In genomic region chr1:42940851-42941639, GRCh38 we compare ENCODE assay signal across 9 cellular contexts. TPM values are rescaled to one million over a fixed set of nuclear protein-coding genes. Genes with fewer than 3 reads are reported as not detected.
DNase-seq lines count a peak whose midpoint lies in the region; ATAC-seq, FAIRE-seq and TF ChIP-seq lines count a peak whose summit lies in the region.
"Had no signal": no experiment of that assay in that cellular context is flagged by ENCODE, and none has a peak within 500 bp of the region (broad histone marks: within the 10 kb centered on the region; RNA-seq: fewer than 3 reads in every experiment).

No MANE protein-coding gene starts in this region.

- no peaks in the 10 kb centered on the region for H3K9me3 ChIP-seq in T-helper 17 cell (ENCODE audit: control insufficient read depth, low read length, poor library complexity, severe bottlenecking)

- peaks cover 85% of the 10 kb centered on the region for H3K4me1 Mint-ChIP-seq in T-helper 17 cell

- H3K36me3 Mint-ChIP-seq in T-helper 17 cell (ENCODE audit: low read depth) = peaks cover 8% of the 10 kb centered on the region

- peak; percentile 34 for DNase-seq in DMS53 (lab: John Stamatoyannopoulos, UW)
- DNase-seq in DMS53 treated with DMSO at 0.1 percent for 48 hours (lab: John Stamatoyannopoulos, UW; ENCODE audit: unreplicated experiment) = no peak
- no peak for DNase-seq in T-helper 17 cell
- peak; percentile 92 for DNase-seq in fibroblast of mammary gland (ENCODE audit: low read depth)
- peak; percentile 99 for DNase-seq in renal cortical epithelial cell (ENCODE audit: low read depth)
- no peak for DNase-seq in left lobe of liver (ENCODE audit: low spot score)
- no peak for DNase-seq in GM12891 (ENCODE audit: insufficient read length, low spot score)

- no peaks in the 10 kb centered on the region for H3K27me3 Mint-ChIP-seq in T-helper 17 cell

- no peak overlapping the region for H3K4me3 ChIP-seq in fibroblast of mammary gland (ENCODE audit: control insufficient read depth, low read depth, low read length)

- FAIRE-seq in GM12891 (lab: Jason Lieb, UNC) = no peak
- FAIRE-seq: A204.1 had no signal

- peak overlapping the region; percentile 95 for H3K27ac Mint-ChIP-seq in T-helper 17 cell

- ATAC-seq in T-helper 17 cell = peak; percentile 10
- ATAC-seq in HG02678 (IDR thresholded peaks at IDR 0.05; ENCODE audit: unreplicated experiment) = no peak
- ATAC-seq in left lobe of liver = no peak

- no peak for TF ChIP-seq CTCF in fibroblast of mammary gland (conservative IDR thresholded peaks at IDR 0.05; ENCODE audit: control insufficient read depth, insufficient read depth, low read depth, low read length)

- H3K4me3 Mint-ChIP-seq in T-helper 17 cell = peak overlapping the region; percentile 81

- TF ChIP-seq POLR2A in GM12891 (IDR thresholded peaks at IDR 0.05; ENCODE audit: low read depth, low read length) = no peak

TF ChIP-seq in GM12891, 5 proteins besides CTCF, POLR2A, EP300 and RAD21:
- TF ChIP-seq TAF1 (IDR thresholded peaks at IDR 0.05; ENCODE audit: low read depth, low read length) (no peak), POLR2AphosphoS5 (IDR thresholded peaks at IDR 0.05; ENCODE audit: low read depth, low read length) (no peak), POU2F2 (IDR thresholded peaks at IDR 0.05; ENCODE audit: low read depth, low read length) (no peak), PAX5 (IDR thresholded peaks at IDR 0.05; ENCODE audit: insufficient read depth, low read length, severe bottlenecking) (no peak), SPI1 (IDR thresholded peaks at IDR 0.05; ENCODE audit: low read depth, low read length) (no peak)

RNA-seq across cellular contexts. Expression of gene SLC2A1, which starts 17.6 kb away (rescaled TPM):
- total RNA-seq in T-helper 17 cell (10 to 100 TPM; 63.7 to 79.0 TPM), renal cortical epithelial cell (413 and 578 TPM in 2 replicates), left lobe of liver (9.5 TPM)
- 33.9 TPM for polyA plus RNA-seq in GM12891 (2012; ENCODE audit: low read depth, missing spikeins)

Comparison
In these comparisons a context has a peak if more than half of its experiments do, and no peak if none do; other contexts are left out.
1. DNase-seq: peak in DMS53 (single experiment), fibroblast of mammary gland (single experiment) and renal cortical epithelial cell (single experiment); none in DMS53 treated with DMSO at 0.1 percent for 48 hours (single experiment), T-helper 17 cell (0 of 3), left lobe of liver (single experiment) and GM12891 (single experiment).